In genomic region chr3:31361391-31362273, GRCh38 we compare ENCODE assay signal across 15 cellular contexts.
DNase-seq lines count a peak whose midpoint lies in the region; ATAC-seq and TF ChIP-seq lines count a peak whose summit lies in the region.
"Had no signal": no experiment of that assay in that cellular context is flagged by ENCODE, and none has a peak within 500 bp of the region (broad histone marks: within the 10 kb centered on the region; RNA-seq: fewer than 3 reads in every experiment).

No MANE protein-coding gene starts in this region.

- peak overlapping the region; percentile 63 for H3K27ac ChIP-seq in mesodermal cell (ENCODE audit: low read depth, low read length, severe bottlenecking)
- H3K27ac ChIP-seq: ascending aorta, VCaP had no signal

- DNase-seq in ACHN: peak; percentile 57
- DNase-seq in HT1080 (ENCODE audit: low read depth): peak; percentile 93
- peak; percentile 77 for DNase-seq in astrocyte of the spinal cord (ENCODE audit: low read depth, low spot score)
- no peak for DNase-seq in C1 segment of cervical spinal cord (lab: John Stamatoyannopoulos, UW)
- DNase-seq in NCI-H69 (lab: John Stamatoyannopoulos, UW): no peak
- DNase-seq: activated CD8-positive, alpha-beta memory T cell treated with anti-CD3 and anti-CD28 coated beads, Interleukin-2, amount 50 U/mL, for 48 hours; AML-193; NCI-H187 treated with DMSO at 0.1 percent for 48 hours; substantia nigra had no signal

- no peaks in the 10 kb centered on the region for H3K9me3 ChIP-seq in mesodermal cell (ENCODE audit: control insufficient read depth, low read length)
- H3K9me3 ChIP-seq: ascending aorta had no signal

- 58 to 80% methylated on average over 3 to 4 of the region's 6 CpGs for WGBS in mesodermal cell (ENCODE audit: insufficient coverage in 2 of 2), 2 experiments

- H3K36me3 ChIP-seq in mesodermal cell (ENCODE audit: control insufficient read depth, insufficient read depth, low read length): no peaks in the 10 kb centered on the region
- H3K36me3 ChIP-seq: ascending aorta had no signal

- ATAC-seq in GM18858 (IDR thresholded peaks at IDR 0.05; ENCODE audit: unreplicated experiment) (no peak), HG02678 (IDR thresholded peaks at IDR 0.05; ENCODE audit: unreplicated experiment) (no peak)
- ATAC-seq: left lobe of liver had no signal

- H3K4me3 ChIP-seq in astrocyte of the spinal cord (ENCODE audit: low read depth, low read length) (no peak overlapping the region), mesodermal cell (ENCODE audit: extremely low read depth, insufficient read depth, low read length, poor library complexity, severe bottlenecking) (no peak overlapping the region)
- H3K4me3 ChIP-seq: ascending aorta had no signal

- TF ChIP-seq CTCF in astrocyte of the spinal cord (IDR thresholded peaks at IDR 0.05; ENCODE audit: low read depth, low read length): no peak

- H3K4me1 ChIP-seq in mesodermal cell (ENCODE audit: control insufficient read depth, insufficient read depth, low read length, poor library complexity, severe bottlenecking): peaks cover 18% of the 10 kb centered on the region
- H3K4me1 ChIP-seq: ascending aorta had no signal

- in situ Hi-C loops in ACHN (cut with HindIII; ENCODE audit: low pct_ligation_motif_present, low pct_unique_long_range_greater_than_20kb, low sequenced_read_pairs) (no loop called here), astrocyte of the spinal cord (cut with HindIII; ENCODE audit: low sequenced_read_pairs) (no loop called here)

Comparison
In these comparisons a context has a peak if more than half of its experiments do, and no peak if none do; other contexts are left out.
1. DNase-seq: peak in ACHN (single experiment), HT1080 (single experiment) and astrocyte of the spinal cord (single experiment); none in C1 segment of cervical spinal cord (0 of 14) and NCI-H69 (single experiment).